8 cellular contexts compared by ENCODE assay signal in genomic region chr9:73565833-73566465, GRCh38.
DNase-seq lines count a peak whose midpoint lies in the region; ATAC-seq and TF ChIP-seq lines count a peak whose summit lies in the region.

No MANE protein-coding gene starts in this region.

- H3K4me1 Mint-ChIP-seq in endodermal cell, result peaks cover 12% of the 10 kb centered on the region

- no peaks in the 10 kb centered on the region for H3K36me3 Mint-ChIP-seq in endodermal cell (ENCODE audit: low read depth)

- intact Hi-C loops in mucosa of descending colon (cut with DNase I, micrococcal nuclease), result no loop called here

- DNase-seq in MM.1S (peak; percentile 43), endodermal cell (peak; percentile 83), nucleus accumbens (lab: John Stamatoyannopoulos, UW) (peak in 33 of 56 donors; percentile 1 to 64 (median 18)), hepatic stellate cell (ENCODE audit: low spot score) (no peak), mucosa of descending colon (no peak)

- no peak overlapping the region for H3K4me2 ChIP-seq in MM.1S (ENCODE audit: low read depth, low read length)

- H3F3A ChIP-seq in MM.1S (ENCODE audit: insufficient read depth, low read length), result no peaks in the 10 kb centered on the region

- no peak overlapping the region for H3K4me3 Mint-ChIP-seq in endodermal cell

- H4K20me1 ChIP-seq in MM.1S (ENCODE audit: insufficient read depth, low read length), result no peaks in the 10 kb centered on the region

- H3K9me3 ChIP-seq in MM.1S (replicated peaks; ENCODE audit: insufficient read depth, low read length) (no peaks in the 10 kb centered on the region), endodermal cell (ENCODE audit: control insufficient read depth, low read length) (peaks cover 8% of the 10 kb centered on the region), mucosa of descending colon (no peaks in the 10 kb centered on the region)

- peaks cover 14% of the 10 kb centered on the region for H3K9me3 Mint-ChIP-seq in endodermal cell

- H3K27ac Mint-ChIP-seq in endodermal cell, result no peak overlapping the region

- TF ChIP-seq CTCF in GM12873 (IDR thresholded peaks at IDR 0.05; ENCODE audit: insufficient read depth, low read depth, low read length, missing control alignments) (peak; percentile 34), MM.1S (IDR thresholded peaks at IDR 0.05; ENCODE audit: low read length) (peak; percentile 54), endodermal cell (conservative IDR thresholded peaks at IDR 0.05) (peak; percentile 89), mucosa of descending colon (IDR thresholded peaks at IDR 0.05) (no peak)

- no peaks in the 10 kb centered on the region for H3K79me2 ChIP-seq in MM.1S (ENCODE audit: low read length)

- H3K4me3 ChIP-seq in MM.1S (ENCODE audit: low read length) (no peak overlapping the region), endodermal cell (ENCODE audit: low read length) (no peak overlapping the region), mucosa of descending colon (no peak overlapping the region)

- no peak overlapping the region for H3K9ac ChIP-seq in MM.1S (ENCODE audit: low read length)
- no peak overlapping the region for H3K9ac ChIP-seq in endodermal cell (ENCODE audit: extremely low read depth, low read length, poor library complexity, severe bottlenecking)

- H3K27me3 ChIP-seq in MM.1S (replicated peaks; ENCODE audit: insufficient read depth, low read length) (no peaks in the 10 kb centered on the region), endodermal cell (ENCODE audit: control insufficient read depth, insufficient read depth, low read length, poor library complexity, severe bottlenecking) (no peaks in the 10 kb centered on the region)

- no peak overlapping the region for H3K27ac ChIP-seq in MM.1S (ENCODE audit: low read length)
- no peak overlapping the region for H3K27ac ChIP-seq in endodermal cell (ENCODE audit: low read depth, low read length)

- H3K4me1 ChIP-seq in MM.1S (ENCODE audit: low read length) (no peaks in the 10 kb centered on the region), endodermal cell (ENCODE audit: control insufficient read depth, insufficient read depth, low read length) (peaks cover 7% of the 10 kb centered on the region), mucosa of descending colon (ENCODE audit: low read depth) (no peaks in the 10 kb centered on the region)

- ATAC-seq in GM18517 (IDR thresholded peaks at IDR 0.05; ENCODE audit: unreplicated experiment) (no peak), mucosa of descending colon (no peak), GM19328 (IDR thresholded peaks at IDR 0.05; ENCODE audit: unreplicated experiment) (no peak)

- no peaks in the 10 kb centered on the region for H3K9me2 ChIP-seq in MM.1S (replicated peaks; ENCODE audit: insufficient read depth, low read length)

- H3K27me3 Mint-ChIP-seq in endodermal cell (ENCODE audit: insufficient read depth), result no peaks in the 10 kb centered on the region

- no peak overlapping the region for H2AFZ ChIP-seq in MM.1S (ENCODE audit: low read length)

- H3K36me3 ChIP-seq in MM.1S (replicated peaks; ENCODE audit: insufficient read depth, low read length) (no peaks in the 10 kb centered on the region), endodermal cell (ENCODE audit: control insufficient read depth, insufficient read depth, low read length) (no peaks in the 10 kb centered on the region), mucosa of descending colon (ENCODE audit: low read depth) (no peaks in the 10 kb centered on the region)

Comparison
In these comparisons a context has a peak if more than half of its experiments do, and no peak if none do; other contexts are left out.
1. DNase-seq: peak in MM.1S (single experiment), endodermal cell (single experiment) and nucleus accumbens (33 of 56); none in hepatic stellate cell (single experiment) and mucosa of descending colon (0 of 3).